21 cellular contexts compared by ENCODE assay signal in the genomic region with DNA sequence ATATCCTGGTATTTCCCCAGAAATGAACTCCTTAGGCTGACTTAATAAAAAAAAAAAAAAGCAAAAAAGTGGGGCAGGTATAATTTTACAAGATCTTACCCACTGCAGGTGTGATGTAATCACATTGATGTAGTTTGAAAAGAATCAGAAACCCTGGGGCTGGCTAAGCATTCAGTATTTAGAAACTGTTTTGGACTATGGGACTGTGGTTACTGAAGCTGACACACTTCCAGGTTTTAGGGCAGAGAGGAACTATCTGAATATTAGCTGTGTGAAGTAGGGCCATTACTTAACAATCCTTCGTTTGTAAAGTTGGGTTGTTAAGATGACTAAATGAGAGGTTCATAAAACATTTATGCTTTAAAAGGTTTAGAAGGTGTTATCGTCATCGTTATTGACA.
DNase-seq lines count a peak whose midpoint lies in the region; ATAC-seq and TF ChIP-seq lines count a peak whose summit lies in the region.
"Had no signal": no experiment of that assay in that cellular context is flagged by ENCODE, and none has a peak within 500 bp of the region (broad histone marks: within the 10 kb centered on the region; RNA-seq: fewer than 3 reads in every experiment).

No MANE protein-coding gene starts in this region.

- no peak overlapping the region for H3K27ac ChIP-seq in GM23248
- no peak overlapping the region for H3K27ac ChIP-seq in fibroblast of lung (ENCODE audit: insufficient read depth, low read length)
- H3K27ac ChIP-seq: body of pancreas, suprapubic skin had no signal

- H3K9me3 Mint-ChIP-seq in osteocyte (ENCODE audit: unreplicated experiment): no peaks in the 10 kb centered on the region
- H3K9me3 Mint-ChIP-seq: activated CD4-positive, alpha-beta T cell treated with anti-CD3 and anti-CD28 coated beads, Interleukin-2, amount 10 ng/mL, durations not matched to agents 7 days and 5 days had no signal

- no peaks in the 10 kb centered on the region for H3K79me2 ChIP-seq in GM23248 (ENCODE audit: insufficient read depth)
- no peaks in the 10 kb centered on the region for H3K79me2 ChIP-seq in fibroblast of lung (ENCODE audit: control insufficient read depth, insufficient read depth, low read length)

- H3K9ac ChIP-seq in GM23248 (no peak overlapping the region), fibroblast of lung (ENCODE audit: insufficient read depth, low read length) (no peak overlapping the region)

- in situ Hi-C loops in GM23248 (cut with MboI): loop anchor here (10.0 kb wide), 2 partner anchors 381 to 591 kb away; partner anchors contain the start of gene TNFSF4

- TF ChIP-seq CTCF in fibroblast of lung (conservative IDR thresholded peaks at IDR 0.05 in 1 of 2, IDR thresholded peaks at IDR 0.05 in 1 of 2; ENCODE audit: low read depth in 1 of 2, low read length in 2 of 2) (no peak), osteocyte (IDR thresholded peaks at IDR 0.05) (no peak)

- no peak overlapping the region for H3K4me2 ChIP-seq in GM23248 (ENCODE audit: unreplicated experiment)
- H3K4me2 ChIP-seq in fibroblast of lung (ENCODE audit: extremely low read depth, insufficient read depth, low read length): no peak overlapping the region

- WGBS in GM23248 (ENCODE audit: low coverage in 1 of 2, low lambda C conversion rate in 2 of 2, missing lambda C conversion rate in 2 of 2), 2 experiments: 77% methylated on average over 3 of the region's 3 CpGs

- H3K4me1 ChIP-seq in GM23248 (ENCODE audit: insufficient read depth) (peaks cover 50% of the 10 kb centered on the region), fibroblast of lung (ENCODE audit: control insufficient read depth, extremely low read depth, insufficient read depth, low read length) (peaks cover 18% of the 10 kb centered on the region)
- H3K4me1 ChIP-seq: body of pancreas had no signal

- H3K27me3 ChIP-seq in GM23248 (replicated peaks; ENCODE audit: insufficient read depth) (no peaks in the 10 kb centered on the region), fibroblast of lung (ENCODE audit: control insufficient read depth, insufficient read depth, low read length) (no peaks in the 10 kb centered on the region)
- H3K27me3 ChIP-seq: body of pancreas, spleen, suprapubic skin had no signal

- H3K9me2 ChIP-seq in GM23248 (ENCODE audit: insufficient read depth): 0 out of 2 replicates have a peak, but pooled peaks cover 3% of the 10 kb centered on the region

- no peaks in the 10 kb centered on the region for H4K20me1 ChIP-seq in GM23248 (ENCODE audit: insufficient read depth)
- H4K20me1 ChIP-seq in fibroblast of lung (ENCODE audit: control insufficient read depth, extremely low read depth, insufficient read depth, low read length): no peaks in the 10 kb centered on the region

- H3K4me3 ChIP-seq in GM23248 (no peak overlapping the region), fibroblast of lung (replicated peaks in 1 of 4; ENCODE audit: control extremely low read depth in 1 of 4, insufficient read depth in 1 of 4, low read depth in 3 of 4, low read length in 4 of 4) (no peak overlapping the region)
- H3K4me3 ChIP-seq: body of pancreas, spleen, suprapubic skin had no signal

- H3K36me3 ChIP-seq in GM23248 (ENCODE audit: low read depth) (no peaks in the 10 kb centered on the region), fibroblast of lung (ENCODE audit: control insufficient read depth, insufficient read depth, low read length) (no peaks in the 10 kb centered on the region)
- H3K36me3 ChIP-seq: spleen, suprapubic skin had no signal

- no peak for ATAC-seq in HG03175 (IDR thresholded peaks at IDR 0.05; ENCODE audit: unreplicated experiment)
- ATAC-seq: Panc1 had no signal

- no peaks in the 10 kb centered on the region for H3K9me3 ChIP-seq in GM23248 (ENCODE audit: low read depth)
- H3K9me3 ChIP-seq in fibroblast of lung (ENCODE audit: control insufficient read depth, insufficient read depth, low read depth, low read length): no peaks in the 10 kb centered on the region
- H3K9me3 ChIP-seq: body of pancreas, spleen, suprapubic skin had no signal

- no peak overlapping the region for H3K4me3 Mint-ChIP-seq in osteocyte (ENCODE audit: unreplicated experiment)
- H3K4me3 Mint-ChIP-seq: activated CD4-positive, alpha-beta T cell treated with anti-CD3 and anti-CD28 coated beads, Interleukin-2, amount 10 ng/mL, durations not matched to agents 7 days and 5 days had no signal

- peak overlapping the region; percentile 1 for H3K27ac Mint-ChIP-seq in osteocyte (ENCODE audit: unreplicated experiment)
- H3K27ac Mint-ChIP-seq: activated CD4-positive, alpha-beta T cell treated with anti-CD3 and anti-CD28 coated beads, Interleukin-2, amount 10 ng/mL, durations not matched to agents 7 days and 5 days had no signal

- H3K27me3 Mint-ChIP-seq in osteocyte (ENCODE audit: unreplicated experiment): no peaks in the 10 kb centered on the region

- H3F3A ChIP-seq in GM23248 (ENCODE audit: insufficient read depth): peaks cover 31% of the 10 kb centered on the region

- no peaks in the 10 kb centered on the region for H3K36me3 Mint-ChIP-seq in osteocyte (ENCODE audit: unreplicated experiment)

- peaks cover 12% of the 10 kb centered on the region for H3K4me1 Mint-ChIP-seq in osteocyte (ENCODE audit: unreplicated experiment)

- peak; percentile 48 for DNase-seq in GM23248
- peak; percentile 22 for DNase-seq in RPMI7951 (ENCODE audit: low read depth)
- DNase-seq in fibroblast of lung (ENCODE audit: low read depth in 2 of 2): peak; percentile 46 to 63
- no peak for DNase-seq in osteocyte (ENCODE audit: extremely low spot score, unreplicated experiment)
- no peak for DNase-seq in activated effector memory CD4-positive, alpha-beta T cell treated with anti-CD3 and anti-CD28 coated beads, Interleukin-2, amount 50 U/mL, for 16 hours
- DNase-seq in stimulated activated CD4-positive, alpha-beta T cell treated with anti-CD3 and anti-CD28 coated beads, Interleukin-12 subunit alpha, Interleukin-12 subunit beta, amount 100 ng/mL, for 4 hours: no peak
- no peak for DNase-seq in activated CD4-positive, CD25-positive, alpha-beta regulatory T cell (lab: John Stamatoyannopoulos, UW)
- DNase-seq: activated CD4-positive, alpha-beta T cell treated with anti-CD3 and anti-CD28 coated beads, Interleukin-2, amount 10 ng/mL, durations not matched to agents 7 days and 5 days; body of pancreas; COR-L47; dermis blood vessel endothelial cell; glutamatergic neuron; GOT3; NCI-H1092 treated with DMSO at 0.1 percent for 48 hours; NCI-H2171; NCI-H748 treated with DMSO at 0.1 percent for 48 hours; posterior cingulate gyrus; spleen had no signal

- H2AFZ ChIP-seq in GM23248 (no peak overlapping the region), fibroblast of lung (ENCODE audit: low read length) (no peak overlapping the region)

Comparison
In these comparisons a context has a peak if more than half of its experiments do, and no peak if none do; other contexts are left out.
1. DNase-seq: peak in GM23248 (single experiment), RPMI7951 (single experiment) and fibroblast of lung (2 of 2); none in osteocyte (single experiment), activated effector memory CD4-positive, alpha-beta T cell treated with anti-CD3 and anti-CD28 coated beads, Interleukin-2, amount 50 U/mL, for 16 hours (single experiment), stimulated activated CD4-positive, alpha-beta T cell treated with anti-CD3 and anti-CD28 coated beads, Interleukin-12 subunit alpha, Interleukin-12 subunit beta, amount 100 ng/mL, for 4 hours (single experiment) and activated CD4-positive, CD25-positive, alpha-beta regulatory T cell (0 of 4).